In genomic region chr1:66343569-66344325, GRCh38 we compare ENCODE assay signal across 13 cellular contexts.
DNase-seq lines count a peak whose midpoint lies in the region; ATAC-seq and TF ChIP-seq lines count a peak whose summit lies in the region.
"Had no signal": no experiment of that assay in that cellular context is flagged by ENCODE, and none has a peak within 500 bp of the region (broad histone marks: within the 10 kb centered on the region; RNA-seq: fewer than 3 reads in every experiment).

No MANE protein-coding gene starts in this region.

- H3K9ac ChIP-seq in mesenchymal stem cell (ENCODE audit: low read length): no peak overlapping the region

- peak overlapping the region; percentile 10 for H3K27ac Mint-ChIP-seq in CD4-positive, alpha-beta T cell
- peak overlapping the region; percentile 79 for H3K27ac Mint-ChIP-seq in activated B cell treated with CpG ODN at 0.5 μM for 24 hours
- peak overlapping the region; percentile 96 for H3K27ac Mint-ChIP-seq in memory B cell
- H3K27ac Mint-ChIP-seq in Caco-2 (ENCODE audit: unreplicated experiment): no peak overlapping the region

- H2AK5ac ChIP-seq in mesenchymal stem cell (ENCODE audit: low read length, severe bottlenecking): no peak overlapping the region

- H3K9me3 Mint-ChIP-seq in CD4-positive, alpha-beta T cell: no peaks in the 10 kb centered on the region
- H3K9me3 Mint-ChIP-seq in activated B cell treated with CpG ODN at 0.5 μM for 24 hours (no peaks in the 10 kb centered on the region), memory B cell (no peaks in the 10 kb centered on the region), Caco-2 (ENCODE audit: unreplicated experiment) (no peaks in the 10 kb centered on the region)

- H4K8ac ChIP-seq in mesenchymal stem cell (ENCODE audit: low read length): no peak overlapping the region

- ATAC-seq in CD4-positive, alpha-beta T cell (ENCODE audit: poor library complexity): no peak
- ATAC-seq in activated B cell treated with CpG ODN at 0.5 μM for 24 hours (ENCODE audit: low read depth): no peak
- no peak for ATAC-seq in memory B cell (ENCODE audit: low read depth)
- ATAC-seq: body of pancreas, sciatic nerve had no signal

- H3K23ac ChIP-seq in mesenchymal stem cell (ENCODE audit: low read length in 2 of 2): no peak overlapping the region

- POLR2A ChIA-PET in CD4-positive, alpha-beta T cell (lab: Charles Lee): interaction anchor here (0.9 to 11.9 kb wide), 7 partner anchors 9 to 101 kb away, joined by 3 to 167 read pairs (median 5); no protein-coding TSS in a partner anchor
- POLR2A ChIA-PET in activated B cell treated with CpG ODN at 0.5 μM for 24 hours (lab: Charles Lee): interaction anchor here (0.6 to 5.0 kb wide), 15 partner anchors 7 to 103 kb away, joined by 3 to 25 read pairs (median 5); no protein-coding TSS in a partner anchor
- POLR2A ChIA-PET in Caco-2 (lab: Charles Lee): no interaction called here

- no peak overlapping the region for H3K14ac ChIP-seq in mesenchymal stem cell (ENCODE audit: low read length in 2 of 2)

- H3K4me1 ChIP-seq in Caco-2 (no peaks in the 10 kb centered on the region), mesenchymal stem cell (ENCODE audit: control insufficient read depth, insufficient read depth, low read depth, low read length) (no peaks in the 10 kb centered on the region)
- H3K4me1 ChIP-seq: body of pancreas had no signal

- DNase-seq in CD4-positive, alpha-beta T cell: no peak
- no peak for DNase-seq in GM10266 (ENCODE audit: extremely low spot score)
- DNase-seq in activated B cell treated with CpG ODN at 0.5 μM for 24 hours: no peak
- DNase-seq in memory B cell (ENCODE audit: low spot score in 2 of 2): no peak
- no peak for DNase-seq in Caco-2
- no peak for DNase-seq in mesenchymal stem cell
- DNase-seq in COLO829 (ENCODE audit: low spot score): no peak
- DNase-seq: body of pancreas, kidney, NCI-H1417 treated with DMSO at 0.1 percent for 48 hours, NCI-H510A treated with DMSO at 0.1 percent for 48 hours, substantia nigra had no signal

- H3K4me1 Mint-ChIP-seq in CD4-positive, alpha-beta T cell (ENCODE audit: low read depth): peaks cover 85% of the 10 kb centered on the region
- peaks cover 86% of the 10 kb centered on the region for H3K4me1 Mint-ChIP-seq in activated B cell treated with CpG ODN at 0.5 μM for 24 hours
- peaks cover 50% of the 10 kb centered on the region for H3K4me1 Mint-ChIP-seq in memory B cell
- no peaks in the 10 kb centered on the region for H3K4me1 Mint-ChIP-seq in Caco-2 (ENCODE audit: low read depth, unreplicated experiment)

- H3K18ac ChIP-seq in mesenchymal stem cell (ENCODE audit: low read depth in 1 of 2, low read length in 2 of 2): no peak overlapping the region

- intact Hi-C loops in CD4-positive, alpha-beta T cell (cut with DNase I, micrococcal nuclease): loop anchor here in 1 of 2 experiments (10.0 kb wide), 1 partner anchor 1341 kb away; the partner anchor contains the start of gene GADD45A
- intact Hi-C loops in activated B cell treated with CpG ODN at 0.5 μM for 24 hours (cut with micrococcal nuclease) (loop anchor here (1.0 to 2.0 kb wide), 2 partner anchors 8 to 17 kb away; no protein-coding TSS in a partner anchor), Caco-2 (cut with micrococcal nuclease; ENCODE audit: unreplicated experiment) (no loop called here)

- no peak overlapping the region for H3K4ac ChIP-seq in mesenchymal stem cell (ENCODE audit: low read depth in 1 of 2, low read length in 2 of 2)

- H2BK15ac ChIP-seq in mesenchymal stem cell (ENCODE audit: low read depth, poor library complexity, severe bottlenecking): no peak overlapping the region

- no peaks in the 10 kb centered on the region for H3K27me3 Mint-ChIP-seq in CD4-positive, alpha-beta T cell
- H3K27me3 Mint-ChIP-seq in activated B cell treated with CpG ODN at 0.5 μM for 24 hours (no peaks in the 10 kb centered on the region), memory B cell (no peaks in the 10 kb centered on the region), Caco-2 (ENCODE audit: insufficient read depth, unreplicated experiment) (peaks cover 3% of the 10 kb centered on the region)

- H3K4me2 ChIP-seq in mesenchymal stem cell (ENCODE audit: low read length, poor library complexity, severe bottlenecking): no peak overlapping the region

- H3K36me3 Mint-ChIP-seq in CD4-positive, alpha-beta T cell (ENCODE audit: low read depth): peaks cover 39% of the 10 kb centered on the region
- H3K36me3 Mint-ChIP-seq in activated B cell treated with CpG ODN at 0.5 μM for 24 hours (ENCODE audit: low read depth) (peaks cover 55% of the 10 kb centered on the region), memory B cell (peaks cover 18% of the 10 kb centered on the region), Caco-2 (ENCODE audit: insufficient read depth, unreplicated experiment) (no peaks in the 10 kb centered on the region)

- no peak overlapping the region for H3K27ac ChIP-seq in CD4-positive, alpha-beta T cell (ENCODE audit: low read depth, low read length)
- H3K27ac ChIP-seq in mesenchymal stem cell (ENCODE audit: low read length, poor library complexity, severe bottlenecking): no peak overlapping the region
- H3K27ac ChIP-seq: body of pancreas had no signal

- TF ChIP-seq CTCF in CD4-positive, alpha-beta T cell (IDR thresholded peaks at IDR 0.05): no peak
- TF ChIP-seq CTCF in GM10266 (IDR thresholded peaks at IDR 0.05; ENCODE audit: control insufficient read depth, insufficient read depth, low read depth, missing control alignments) (peak; percentile 35), activated B cell treated with CpG ODN at 0.5 μM for 24 hours (IDR thresholded peaks at IDR 0.05) (no peak), Caco-2 (IDR thresholded peaks at IDR 0.05; ENCODE audit: insufficient read depth in 1 of 2, low read depth in 1 of 2, low read length in 1 of 2, severe bottlenecking in 1 of 2, unreplicated experiment in 1 of 2) (no peak)

- peak overlapping the region; percentile 52 for H3K4me3 Mint-ChIP-seq in CD4-positive, alpha-beta T cell
- H3K4me3 Mint-ChIP-seq in activated B cell treated with CpG ODN at 0.5 μM for 24 hours (peak overlapping the region; percentile 35), memory B cell (peak overlapping the region; percentile 43), Caco-2 (ENCODE audit: unreplicated experiment) (no peak overlapping the region)

- no peaks in the 10 kb centered on the region for H3K27me3 ChIP-seq in CD4-positive, alpha-beta T cell (ENCODE audit: control insufficient read depth, insufficient read depth, low read length)
- H3K27me3 ChIP-seq in Caco-2 (replicated peaks; ENCODE audit: control insufficient read depth, insufficient read depth, low read length): no peaks in the 10 kb centered on the region
- no peaks in the 10 kb centered on the region for H3K27me3 ChIP-seq in mesenchymal stem cell (ENCODE audit: control insufficient read depth in 1 of 2, insufficient read depth in 1 of 2, low read length in 2 of 2)
- H3K27me3 ChIP-seq: body of pancreas had no signal

- peaks cover 3% of the 10 kb centered on the region for H3K79me1 ChIP-seq in mesenchymal stem cell (replicated peaks; ENCODE audit: low read length, poor library complexity, severe bottlenecking)

- H2BK5ac ChIP-seq in mesenchymal stem cell (ENCODE audit: low read depth, low read length, poor library complexity, severe bottlenecking): no peak overlapping the region

- H3K36me3 ChIP-seq in Caco-2 (ENCODE audit: control insufficient read depth, insufficient read depth, low read length) (no peaks in the 10 kb centered on the region), mesenchymal stem cell (ENCODE audit: control insufficient read depth in 1 of 2, insufficient read depth in 2 of 2, low read depth in 1 of 2, low read length in 2 of 2) (no peaks in the 10 kb centered on the region)

- H3K9me3 ChIP-seq in CD4-positive, alpha-beta T cell (ENCODE audit: control insufficient read depth, low read length): no peaks in the 10 kb centered on the region
- no peaks in the 10 kb centered on the region for H3K9me3 ChIP-seq in Caco-2
- no peaks in the 10 kb centered on the region for H3K9me3 ChIP-seq in mesenchymal stem cell (ENCODE audit: control insufficient read depth, low read length)
- H3K9me3 ChIP-seq: body of pancreas had no signal

- BruUV-seq in Caco-2 (replicated peaks; lab: Mats Ljungman, UMichigan): no TSS peak

- 95% methylated on average over 1 of the region's 1 CpG for WGBS in mesenchymal stem cell

- no peak overlapping the region for H2AFZ ChIP-seq in mesenchymal stem cell (ENCODE audit: low read depth, low read length)

- CTCF ChIA-PET in CD4-positive, alpha-beta T cell (lab: Charles Lee): interaction anchor here (1.2 to 4.6 kb wide), 6 partner anchors 7 to 103 kb away, joined by 4 to 25 read pairs (median 7); no protein-coding TSS in a partner anchor
- CTCF ChIA-PET in activated B cell treated with CpG ODN at 0.5 μM for 24 hours (lab: Charles Lee): interaction anchor here (1.4 to 6.4 kb wide), 10 partner anchors 10 to 102 kb away, joined by 3 to 30 read pairs (median 5); no protein-coding TSS in a partner anchor
- CTCF ChIA-PET in Caco-2 (lab: Charles Lee): no interaction called here

- H4K91ac ChIP-seq in mesenchymal stem cell (ENCODE audit: low read length): no peak overlapping the region

- H2BK12ac ChIP-seq in mesenchymal stem cell (ENCODE audit: low read length in 2 of 2): no peak overlapping the region

- no peak overlapping the region for H2BK120ac ChIP-seq in mesenchymal stem cell (ENCODE audit: low read depth, low read length)

- H3K4me3 ChIP-seq in Caco-2 (ENCODE audit: low read depth, low read length) (no peak overlapping the region), mesenchymal stem cell (ENCODE audit: insufficient read depth in 1 of 2, low read depth in 1 of 2, low read length in 2 of 2) (no peak overlapping the region)
- H3K4me3 ChIP-seq: body of pancreas had no signal
